8 cellular contexts compared by ENCODE assay signal in the genomic region with DNA sequence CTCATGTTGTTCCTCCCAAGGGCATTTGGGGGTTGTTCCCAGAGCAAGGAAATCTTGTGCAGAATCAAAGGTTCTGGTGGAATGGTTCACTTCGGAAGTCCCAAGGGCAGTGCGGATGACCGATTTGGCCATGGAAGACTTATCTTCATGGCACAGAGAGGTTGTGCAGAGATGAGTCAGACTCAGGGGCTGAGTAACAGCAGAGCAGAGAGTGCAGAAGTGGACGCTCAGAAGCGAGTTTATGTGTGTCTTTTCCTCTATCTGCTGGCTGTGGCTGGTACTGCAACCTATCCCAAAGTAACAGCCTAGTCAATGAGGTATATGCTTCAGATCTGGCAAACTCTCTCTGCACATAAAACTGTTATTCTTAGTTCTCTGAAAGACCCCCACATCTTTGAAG.
DNase-seq lines count a peak whose midpoint lies in the region; ATAC-seq and TF ChIP-seq lines count a peak whose summit lies in the region.

No MANE protein-coding gene starts in this region.

- no peak overlapping the region for H3K27ac ChIP-seq in brain microvascular endothelial cell

- DNase-seq in SKM-1 treated with dmso at 0.1 percent for 144 hours (lab: John Stamatoyannopoulos, UW; ENCODE audit: unreplicated experiment) (peak; percentile 29), SKM-1 (lab: John Stamatoyannopoulos, UW; ENCODE audit: unreplicated experiment) (no peak), LoVo (ENCODE audit: low spot score) (peak; percentile 29), brain microvascular endothelial cell (peak; percentile 88), left kidney (ENCODE audit: low read depth, low spot score) (peak; percentile 67), NCI-H187 (lab: John Stamatoyannopoulos, UW) (no peak), NCI-H1105 treated with DMSO at 0.1 percent for 48 hours (lab: John Stamatoyannopoulos, UW) (no peak)

- peak; percentile 83 for TF ChIP-seq CTCF in brain microvascular endothelial cell (IDR thresholded peaks at IDR 0.05; ENCODE audit: low read depth, low read length, missing control alignments)

- H3K36me3 ChIP-seq in brain microvascular endothelial cell (replicated peaks), result no peaks in the 10 kb centered on the region

- no peaks in the 10 kb centered on the region for H3K27me3 ChIP-seq in brain microvascular endothelial cell (replicated peaks)

- peak; percentile 94 for ATAC-seq in HG02610 (IDR thresholded peaks at IDR 0.05; ENCODE audit: unreplicated experiment)

- in situ Hi-C loops in brain microvascular endothelial cell (cut with HindIII; ENCODE audit: low pct_ligation_motif_present, low sequenced_read_pairs), result no loop called here

- no peak overlapping the region for H3K4me3 ChIP-seq in brain microvascular endothelial cell (ENCODE audit: low read depth, low read length)

Comparison
In these comparisons a context has a peak if more than half of its experiments do, and no peak if none do; other contexts are left out.
1. DNase-seq: peak in SKM-1 treated with dmso at 0.1 percent for 144 hours (single experiment), LoVo (single experiment), brain microvascular endothelial cell (single experiment) and left kidney (single experiment); none in SKM-1 (single experiment), NCI-H187 (0 of 2) and NCI-H1105 treated with DMSO at 0.1 percent for 48 hours (single experiment).